Comparison of ENCODE assay signal across 19 cellular contexts in the genomic region with DNA sequence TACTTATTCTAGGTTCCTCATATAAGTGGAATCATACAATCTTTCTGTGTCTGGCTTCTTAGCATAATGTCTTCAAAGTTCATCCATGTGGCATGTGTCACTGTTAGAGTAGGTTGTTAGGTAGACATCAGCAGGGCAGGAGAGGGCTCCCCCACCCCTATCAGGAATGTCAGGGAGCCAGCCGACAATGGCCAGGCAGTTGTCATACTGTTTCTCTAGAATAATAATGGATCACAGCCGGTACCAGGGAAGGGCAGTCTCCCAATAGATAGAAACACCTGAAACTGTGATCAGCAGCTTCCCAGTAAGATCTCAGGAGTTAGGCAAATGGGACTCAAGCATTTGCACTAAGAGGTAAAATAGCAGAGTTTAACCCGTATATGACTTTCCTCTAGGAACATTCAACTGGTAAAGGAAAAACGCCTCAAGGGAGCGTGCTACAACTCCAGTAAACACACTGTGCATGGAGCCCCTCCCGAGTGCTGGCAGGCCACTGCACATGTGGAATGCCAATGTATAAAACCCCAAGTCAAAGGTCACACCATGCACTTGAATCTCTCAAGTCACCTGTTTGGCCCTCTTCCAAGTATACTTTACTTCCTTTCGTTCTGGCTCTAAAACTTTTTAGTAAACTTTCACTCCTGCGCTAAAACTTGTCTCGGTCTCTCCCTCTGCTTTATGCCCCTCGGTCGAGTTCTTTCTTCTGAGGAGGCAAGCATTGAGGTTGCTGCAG. TPM values are rescaled to one million over a fixed set of nuclear protein-coding genes. Genes with fewer than 3 reads are reported as not detected.
DNase-seq lines count a peak whose midpoint lies in the region; ATAC-seq, FAIRE-seq and TF ChIP-seq lines count a peak whose summit lies in the region.
"Had no signal": no experiment of that assay in that cellular context is flagged by ENCODE, and none has a peak within 500 bp of the region (broad histone marks: within the 10 kb centered on the region; RNA-seq: fewer than 3 reads in every experiment).

No MANE protein-coding gene starts in this region.

- in situ Hi-C loops in K562 (cut with MboI) (no loop called here), GM23248 (cut with MboI) (loop anchor here (25.0 kb wide), 2 partner anchors 207 to 632 kb away; a partner anchor contains a TSS)

- H3K4me1 Mint-ChIP-seq in neural progenitor cell: peaks cover 23% of the 10 kb centered on the region
- no peaks in the 10 kb centered on the region for H3K4me1 Mint-ChIP-seq in activated naive CD8-positive, alpha-beta T cell treated with anti-CD3 and anti-CD28 coated beads for 36 hours

- peaks cover 14% of the 10 kb centered on the region for H3K27me3 Mint-ChIP-seq in neural progenitor cell (ENCODE audit: insufficient read depth, low read depth)
- no peaks in the 10 kb centered on the region for H3K27me3 Mint-ChIP-seq in activated naive CD8-positive, alpha-beta T cell treated with anti-CD3 and anti-CD28 coated beads for 36 hours
- H3K27me3 Mint-ChIP-seq: B cell had no signal

- H3K9ac ChIP-seq in K562 (ENCODE audit: insufficient read depth in 1 of 2, low read depth in 2 of 2, low read length in 2 of 2) (no peak overlapping the region), iPS-20b (ENCODE audit: low read depth, low read length) (no peak overlapping the region), neural progenitor cell (no peak overlapping the region), GM23248 (no peak overlapping the region)

- WGBS in K562 (ENCODE audit: insufficient coverage, low coverage, missing lambda C conversion rate): 39% methylated on average over 11 of the region's 11 CpGs
- 75 to 77% methylated on average over 11 of the region's 11 CpGs for WGBS in GM23248 (ENCODE audit: low coverage in 1 of 2, low lambda C conversion rate in 2 of 2, missing lambda C conversion rate in 2 of 2), 2 experiments

- H3K79me2 ChIP-seq in K562 (ENCODE audit: control insufficient read depth, insufficient read depth, low read length) (no peaks in the 10 kb centered on the region), neural progenitor cell (ENCODE audit: low read depth) (no peaks in the 10 kb centered on the region), GM23248 (ENCODE audit: insufficient read depth) (no peaks in the 10 kb centered on the region)

- H3K4me3 Mint-ChIP-seq in neural progenitor cell: no peak overlapping the region
- H3K4me3 Mint-ChIP-seq in activated naive CD8-positive, alpha-beta T cell treated with anti-CD3 and anti-CD28 coated beads for 36 hours: no peak overlapping the region
- H3K4me3 Mint-ChIP-seq: B cell had no signal

- H2AFZ ChIP-seq in K562 (ENCODE audit: low read depth, low read length) (no peak overlapping the region), neural progenitor cell (replicated peaks) (no peak overlapping the region), GM23248 (no peak overlapping the region)

- peaks cover 6% of the 10 kb centered on the region for H3K36me3 Mint-ChIP-seq in neural progenitor cell
- H3K36me3 Mint-ChIP-seq in activated naive CD8-positive, alpha-beta T cell treated with anti-CD3 and anti-CD28 coated beads for 36 hours: no peaks in the 10 kb centered on the region

- H3K36me3 ChIP-seq in H7 (replicated peaks; ENCODE audit: control insufficient read depth, insufficient read depth, low read length) (no peaks in the 10 kb centered on the region), K562 (ENCODE audit: control insufficient read depth, insufficient read depth, low read length) (no peaks in the 10 kb centered on the region), iPS-20b (ENCODE audit: insufficient read depth, low read depth, low read length) (no peaks in the 10 kb centered on the region), neural progenitor cell (no peaks in the 10 kb centered on the region), GM23248 (ENCODE audit: low read depth) (no peaks in the 10 kb centered on the region)

- FAIRE-seq in K562 (lab: Jason Lieb, UNC): no peak
- FAIRE-seq: HTR-8/SVneo had no signal

- H3K4me2 ChIP-seq in K562 (ENCODE audit: insufficient read depth, low read length) (no peak overlapping the region), neural progenitor cell (no peak overlapping the region), GM23248 (ENCODE audit: unreplicated experiment) (no peak overlapping the region)

- H3K9me3 ChIP-seq in K562 (replicated peaks; ENCODE audit: control insufficient read depth, insufficient read depth, low read depth, low read length) (no peaks in the 10 kb centered on the region), iPS-20b (ENCODE audit: insufficient read depth, low read depth, low read length) (no peaks in the 10 kb centered on the region), neural progenitor cell (ENCODE audit: low read depth) (no peaks in the 10 kb centered on the region), GM23248 (ENCODE audit: low read depth) (no peaks in the 10 kb centered on the region)

- POLR2A ChIA-PET in K562 (lab: Yijun Ruan, JAX): no interaction called here

- no peak for ATAC-seq in K562
- ATAC-seq in GM21390 (IDR thresholded peaks at IDR 0.05; ENCODE audit: unreplicated experiment): no peak

- peaks cover 42% of the 10 kb centered on the region for H3K9me3 Mint-ChIP-seq in neural progenitor cell
- no peaks in the 10 kb centered on the region for H3K9me3 Mint-ChIP-seq in activated naive CD8-positive, alpha-beta T cell treated with anti-CD3 and anti-CD28 coated beads for 36 hours

- H3K9me2 ChIP-seq in GM23248 (ENCODE audit: insufficient read depth): no peaks in the 10 kb centered on the region

- TF ChIP-seq POLR2A in K562 (conservative IDR thresholded peaks at IDR 0.05): no peak

- H3K27ac Mint-ChIP-seq in neural progenitor cell: peak overlapping the region; percentile 7
- no peak overlapping the region for H3K27ac Mint-ChIP-seq in activated naive CD8-positive, alpha-beta T cell treated with anti-CD3 and anti-CD28 coated beads for 36 hours
- H3K27ac Mint-ChIP-seq: B cell had no signal

- H3K4me1 ChIP-seq in K562 (replicated peaks in 1 of 2; ENCODE audit: control insufficient read depth in 2 of 2, insufficient read depth in 2 of 2, low read length in 2 of 2) (peaks cover 0 to 4% of the 10 kb centered on the region in 2 experiments; a peak in 2 of 5 replicates), iPS-20b (ENCODE audit: insufficient read depth, low read length) (peaks cover 11% of the 10 kb centered on the region), neural progenitor cell (peaks cover 14% of the 10 kb centered on the region), GM23248 (ENCODE audit: insufficient read depth) (no peaks in the 10 kb centered on the region)

- H3K27ac ChIP-seq in K562 (ENCODE audit: extremely low read depth, low read depth, low read length) (no peak overlapping the region), iPS-20b (ENCODE audit: low read length) (no peak overlapping the region), neural progenitor cell (no peak overlapping the region), GM23248 (no peak overlapping the region)
- H3K27ac ChIP-seq: HL-60, SK-N-MC had no signal

- H3K4me3 ChIP-seq in H7 (ENCODE audit: insufficient read depth, low read depth, low read length) (no peak overlapping the region), K562 (no peak overlapping the region), iPS-20b (ENCODE audit: low read length) (peak overlapping the region; percentile 11; the same call in 1 of the 2 replicates), neural progenitor cell (no peak overlapping the region), GM23248 (no peak overlapping the region)
- H3K4me3 ChIP-seq: SK-N-MC had no signal

- H3F3A ChIP-seq in neural progenitor cell (ENCODE audit: low read depth) (peaks cover 18% of the 10 kb centered on the region), GM23248 (ENCODE audit: insufficient read depth) (no peaks in the 10 kb centered on the region)

- TF ChIP-seq RAD21 in K562 (CRISPR knock-in tag; conservative IDR thresholded peaks at IDR 0.05 in 1 of 2, IDR thresholded peaks at IDR 0.05 in 1 of 2): no peak

- BruUV-seq in K562 (replicated peaks; lab: Mats Ljungman, UMichigan): no TSS peak

- DNase-seq in H7 (peak; percentile 65), K562 (ENCODE audit: extremely low read depth in 1 of 4, low spot score in 3 of 4) (no peak), neural progenitor cell (ENCODE audit: low spot score) (no peak), GM23248 (no peak)
- DNase-seq in stimulated activated CD4-positive, alpha-beta T cell treated with anti-CD3 and anti-CD28 coated beads, Interleukin-12 subunit alpha, Interleukin-12 subunit beta, amount 100 ng/mL, for 4 hours: no peak
- DNase-seq in activated naive CD8-positive, alpha-beta T cell treated with anti-CD3 and anti-CD28 coated beads for 36 hours: no peak
- DNase-seq: DMS79 treated with DMSO at 0.1 percent for 48 hours, NCI-H1105 treated with DMSO at 0.1 percent for 48 hours, NCI-H1694, NCI-H2081 treated with DMSO at 0.1 percent for 48 hours, NCI-H446 treated with DMSO at 0.1 percent for 48 hours, NCI-H69, SHP77 had no signal

- TF ChIP-seq EP300 in K562 (IDR thresholded peaks at IDR 0.05; ENCODE audit: low read length): no peak

- H3K9me1 ChIP-seq in K562 (ENCODE audit: control insufficient read depth, insufficient read depth, low read length): no peaks in the 10 kb centered on the region

- intact Hi-C loops in K562 (cut with micrococcal nuclease): no loop called here

- TF ChIP-seq CTCF in K562 (IDR thresholded peaks at IDR 0.05 in 2 of 3, conservative IDR thresholded peaks at IDR 0.05 in 1 of 3; ENCODE audit: insufficient read depth in 2 of 3, low read depth in 1 of 3, low read length in 3 of 3) (no peak), neural progenitor cell (IDR thresholded peaks at IDR 0.05) (no peak)

- no peaks in the 10 kb centered on the region for H4K20me1 ChIP-seq in K562 (replicated peaks; ENCODE audit: control insufficient read depth, insufficient read depth, low read length)
- H4K20me1 ChIP-seq in neural progenitor cell (ENCODE audit: low read depth): no peaks in the 10 kb centered on the region
- no peaks in the 10 kb centered on the region for H4K20me1 ChIP-seq in GM23248 (ENCODE audit: insufficient read depth)

- no peaks in the 10 kb centered on the region for H3K27me3 ChIP-seq in H7 (ENCODE audit: control insufficient read depth, insufficient read depth, low read length)
- H3K27me3 ChIP-seq in K562 (ENCODE audit: control insufficient read depth in 2 of 2, insufficient read depth in 2 of 2, low read length in 2 of 2): no peaks in the 10 kb centered on the region; a peak in 1 of 5 replicates
- H3K27me3 ChIP-seq in iPS-20b (ENCODE audit: insufficient read depth, low read length): no peaks in the 10 kb centered on the region
- H3K27me3 ChIP-seq in neural progenitor cell: peaks cover 5% of the 10 kb centered on the region
- H3K27me3 ChIP-seq in GM23248 (replicated peaks; ENCODE audit: insufficient read depth): no peaks in the 10 kb centered on the region

- CTCF ChIA-PET in K562 (lab: Yijun Ruan, JAX; ENCODE audit: low intra/inter-chr PET ratio): no interaction called here

RNA-seq across cellular contexts. Expression of a gene that starts 29.8 kb away (rescaled TPM):
- total RNA-seq in H7 (2014; rRNA removed; shearing (Covaris generic)): 9.8 and 15.5 TPM in 2 replicates
- total RNA-seq in K562 (2011; cell fraction: chromatin; rRNA removed; ENCODE audit: low replicate concordance): 14.1 and 21.0 TPM in 2 replicates
- 9.3 and 10.0 TPM in 2 replicates for total RNA-seq in K562 (2011; cell fraction: nucleolus; rRNA removed)
- total RNA-seq in K562 (2011; cell fraction: nucleoplasm; rRNA removed): 16.4 and 25.4 TPM in 2 replicates
- total RNA-seq in K562 (2014; rRNA removed) (7.4 and 8.6 TPM in 2 replicates), K562 (2014; rRNA removed; fragmentation: Illumina TruSeq; extraction: Trizol) (11.6 and 15.0 TPM in 2 replicates), K562 (2015; rRNA removed; fragmentation: Illumina TruSeq; extraction: Trizol) (10.0 and 13.4 TPM in 2 replicates), K562 (2021) (8.6 and 8.7 TPM in 2 replicates), neural progenitor cell (ENCODE audit: low replicate concordance) (14.3 and 18.2 TPM in 2 replicates)
- polyA plus RNA-seq in K562 (2011; rRNA removed) (9.2 and 11.4 TPM in 2 replicates), K562 (2014; fragmentation: Illumina TruSeq; extraction: Trizol) (12.5 and 15.7 TPM in 2 replicates), K562 (2014; fragmentation: Nextera tagmentation; extraction: Ambion mirVana) (1 to 10 TPM; 2.1 to 2.3 TPM), K562 (2014; rRNA removed) (11.7 and 15.7 TPM in 2 replicates), GM23248 (2016; fragmentation: Nextera tagmentation; extraction: Ambion mirVana) (6.1 and 7.0 TPM in 2 replicates)
- polyA plus RNA-seq in K562 (2011; cell fraction: cytosol; rRNA removed): 7.1 and 7.7 TPM in 2 replicates
- 11.8 and 16.3 TPM in 2 replicates for polyA plus RNA-seq in K562 (2011; cell fraction: nucleus; rRNA removed)
- polyA plus RNA-seq in K562 (2012): 9.1 and 15.2 TPM in 2 replicates
- 6.5 TPM in 2 replicates for polyA minus RNA-seq in K562 (2011; rRNA and poly(A)+ RNA removed)
- 3.3 and 3.4 TPM in 2 replicates for polyA minus RNA-seq in K562 (2011; cell fraction: cytosol; rRNA and poly(A)+ RNA removed)
- polyA minus RNA-seq in K562 (2011; cell fraction: nucleus; rRNA and poly(A)+ RNA removed): 7.8 and 8.2 TPM in 2 replicates
- total RNA-seq in GM23248 (2014; rRNA removed; shearing (Covaris generic)): 4.8 and 5.3 TPM in 2 replicates
- 1 to 10 TPM; 8.9 to 9.9 TPM for total RNA-seq in activated naive CD8-positive, alpha-beta T cell treated with anti-CD3 and anti-CD28 coated beads for 36 hours

RNA-seq across cellular contexts. Expression of a gene that starts 57.2 kb away (rescaled TPM):
- 3.4 and 4.4 TPM in 2 replicates for total RNA-seq in H7 (2014; rRNA removed; shearing (Covaris generic))
- total RNA-seq in K562 (2011; cell fraction: chromatin; rRNA removed; ENCODE audit: low replicate concordance): 13.1 and 17.7 TPM in 2 replicates
- 8.6 and 9.2 TPM in 2 replicates for total RNA-seq in K562 (2011; cell fraction: nucleolus; rRNA removed)
- total RNA-seq in K562 (2011; cell fraction: nucleoplasm; rRNA removed): 12.8 and 23.1 TPM in 2 replicates
- total RNA-seq in K562 (2014; rRNA removed): 8.3 and 10.3 TPM in 2 replicates
- 10.8 and 11.0 TPM in 2 replicates for total RNA-seq in K562 (2014; rRNA removed; fragmentation: Illumina TruSeq; extraction: Trizol)
- total RNA-seq in K562 (2015; rRNA removed; fragmentation: Illumina TruSeq; extraction: Trizol): 10.5 and 10.8 TPM in 2 replicates
- 10.3 and 12.0 TPM in 2 replicates for total RNA-seq in K562 (2021)
- 3.6 and 3.8 TPM in 2 replicates for polyA plus RNA-seq in K562 (2011; rRNA removed)
- 3.0 and 4.7 TPM in 2 replicates for polyA plus RNA-seq in K562 (2011; cell fraction: cytosol; rRNA removed)
- 3.3 and 5.0 TPM in 2 replicates for polyA plus RNA-seq in K562 (2011; cell fraction: nucleus; rRNA removed)
- 3.6 and 6.6 TPM in 2 replicates for polyA plus RNA-seq in K562 (2012)
- polyA plus RNA-seq in K562 (2014; fragmentation: Illumina TruSeq; extraction: Trizol): 7.4 and 8.0 TPM in 2 replicates
- 1 to 10 TPM; 5.4 to 5.9 TPM for polyA plus RNA-seq in K562 (2014; fragmentation: Nextera tagmentation; extraction: Ambion mirVana)
- polyA plus RNA-seq in K562 (2014; rRNA removed): 7.0 and 8.2 TPM in 2 replicates
- polyA minus RNA-seq in K562 (2011; rRNA and poly(A)+ RNA removed): 7.9 and 8.5 TPM in 2 replicates
- 3.9 and 7.1 TPM in 2 replicates for polyA minus RNA-seq in K562 (2011; cell fraction: cytosol; rRNA and poly(A)+ RNA removed)
- polyA minus RNA-seq in K562 (2011; cell fraction: nucleus; rRNA and poly(A)+ RNA removed): 8.1 and 9.6 TPM in 2 replicates
- total RNA-seq in neural progenitor cell (ENCODE audit: low replicate concordance): 1.8 and 2.1 TPM in 2 replicates
- 0.97 and 1.6 TPM in 2 replicates for total RNA-seq in GM23248 (2014; rRNA removed; shearing (Covaris generic))
- polyA plus RNA-seq in GM23248 (2016; fragmentation: Nextera tagmentation; extraction: Ambion mirVana): 0.74 and 0.84 TPM in 2 replicates
- total RNA-seq in activated naive CD8-positive, alpha-beta T cell treated with anti-CD3 and anti-CD28 coated beads for 36 hours: 10 to 100 TPM; 12.8 to 13.0 TPM
